Comparison of ENCODE assay signal across 12 cellular contexts in genomic region chr6:14841901-14842421, GRCh38.
DNase-seq lines count a peak whose midpoint lies in the region; ATAC-seq lines count a peak whose summit lies in the region.
"Had no signal": no experiment of that assay in that cellular context is flagged by ENCODE, and none has a peak within 500 bp of the region (broad histone marks: within the 10 kb centered on the region; RNA-seq: fewer than 3 reads in every experiment).

No MANE protein-coding gene starts in this region.

- no peaks in the 10 kb centered on the region for H3K9me3 ChIP-seq in mesenchymal stem cell (ENCODE audit: control insufficient read depth, low read length)

- no peak overlapping the region for H3K27ac ChIP-seq in mesenchymal stem cell (ENCODE audit: low read length, poor library complexity, severe bottlenecking)
- H3K27ac ChIP-seq: BLaER1 treated with 17β-estradiol and CSF1 and Interleukin-3, amounts not matched to agents 10 nM and 100 nM had no signal

- no peak overlapping the region for H3K23ac ChIP-seq in mesenchymal stem cell (ENCODE audit: low read length in 2 of 2)

- peaks cover 21% of the 10 kb centered on the region for H3K27me3 Mint-ChIP-seq in stimulated activated naive CD8-positive, alpha-beta T cell treated with anti-CD3 and anti-CD28 coated beads, Interleukin-15, Interleukin-2, amounts not matched to agents 100 ng/mL and 50 ng/mL, for 24 hours

- no peak overlapping the region for H3K4ac ChIP-seq in mesenchymal stem cell (ENCODE audit: low read depth in 1 of 2, low read length in 2 of 2)

- H4K8ac ChIP-seq in mesenchymal stem cell (ENCODE audit: low read length) = peak overlapping the region; percentile 23

- WGBS in mesenchymal stem cell = 2% methylated on average over 8 of the region's 8 CpGs

- no peak overlapping the region for H3K4me3 ChIP-seq in mesenchymal stem cell (ENCODE audit: insufficient read depth in 1 of 2, low read depth in 1 of 2, low read length in 2 of 2)
- H3K4me3 ChIP-seq: BLaER1 treated with 17β-estradiol and CSF1 and Interleukin-3, amounts not matched to agents 10 nM and 100 nM had no signal

- no peaks in the 10 kb centered on the region for H3K4me1 ChIP-seq in mesenchymal stem cell (ENCODE audit: control insufficient read depth, insufficient read depth, low read depth, low read length)

- no peaks in the 10 kb centered on the region for H3K36me3 Mint-ChIP-seq in stimulated activated naive CD8-positive, alpha-beta T cell treated with anti-CD3 and anti-CD28 coated beads, Interleukin-15, Interleukin-2, amounts not matched to agents 100 ng/mL and 50 ng/mL, for 24 hours (ENCODE audit: low read depth)

- ATAC-seq in stimulated activated naive CD8-positive, alpha-beta T cell treated with anti-CD3 and anti-CD28 coated beads, Interleukin-15, Interleukin-2, amounts not matched to agents 100 U/mL and 50 U/mL, for 24 hours = no peak

- H3K4me1 Mint-ChIP-seq in stimulated activated naive CD8-positive, alpha-beta T cell treated with anti-CD3 and anti-CD28 coated beads, Interleukin-15, Interleukin-2, amounts not matched to agents 100 ng/mL and 50 ng/mL, for 24 hours (ENCODE audit: low read depth) = peaks cover 15% of the 10 kb centered on the region

- no peak overlapping the region for H3K4me3 Mint-ChIP-seq in stimulated activated naive CD8-positive, alpha-beta T cell treated with anti-CD3 and anti-CD28 coated beads, Interleukin-15, Interleukin-2, amounts not matched to agents 100 ng/mL and 50 ng/mL, for 24 hours

- no peak overlapping the region for H2AFZ ChIP-seq in mesenchymal stem cell (ENCODE audit: low read depth, low read length)

- no peak overlapping the region for H2BK15ac ChIP-seq in mesenchymal stem cell (ENCODE audit: low read depth, poor library complexity, severe bottlenecking)

- peaks cover 0 to 11% of the 10 kb centered on the region in 2 experiments for H3K27me3 ChIP-seq in mesenchymal stem cell (ENCODE audit: control insufficient read depth in 1 of 2, insufficient read depth in 1 of 2, low read length in 2 of 2)
- H3K27me3 ChIP-seq: BLaER1 treated with 17β-estradiol and CSF1 and Interleukin-3, amounts not matched to agents 10 nM and 100 nM had no signal

- peak overlapping the region; percentile 66 for H3K9ac ChIP-seq in mesenchymal stem cell (ENCODE audit: low read length)
- H3K9ac ChIP-seq: BLaER1 treated with 17β-estradiol and CSF1 and Interleukin-3, amounts not matched to agents 10 nM and 100 nM had no signal

- H4K91ac ChIP-seq in mesenchymal stem cell (ENCODE audit: low read length) = no peak overlapping the region

- H3K18ac ChIP-seq in mesenchymal stem cell (ENCODE audit: low read depth in 1 of 2, low read length in 2 of 2) = no peak overlapping the region

- H2BK12ac ChIP-seq in mesenchymal stem cell (ENCODE audit: low read length in 2 of 2) = no peak overlapping the region

- H2BK5ac ChIP-seq in mesenchymal stem cell (ENCODE audit: low read depth, low read length, poor library complexity, severe bottlenecking) = no peak overlapping the region

- H3K79me1 ChIP-seq in mesenchymal stem cell (replicated peaks; ENCODE audit: low read length, poor library complexity, severe bottlenecking) = no peaks in the 10 kb centered on the region

- H3K9me3 Mint-ChIP-seq in stimulated activated naive CD8-positive, alpha-beta T cell treated with anti-CD3 and anti-CD28 coated beads, Interleukin-15, Interleukin-2, amounts not matched to agents 100 ng/mL and 50 ng/mL, for 24 hours = peaks cover 3% of the 10 kb centered on the region

- no peaks in the 10 kb centered on the region for H3K36me3 ChIP-seq in mesenchymal stem cell (ENCODE audit: control insufficient read depth in 1 of 2, insufficient read depth in 2 of 2, low read depth in 1 of 2, low read length in 2 of 2)
- H3K36me3 ChIP-seq: BLaER1 treated with 17β-estradiol and CSF1 and Interleukin-3, amounts not matched to agents 10 nM and 100 nM had no signal

- no peak overlapping the region for H3K14ac ChIP-seq in mesenchymal stem cell (ENCODE audit: low read length in 2 of 2)

- H3K27ac Mint-ChIP-seq in stimulated activated naive CD8-positive, alpha-beta T cell treated with anti-CD3 and anti-CD28 coated beads, Interleukin-15, Interleukin-2, amounts not matched to agents 100 ng/mL and 50 ng/mL, for 24 hours = peak overlapping the region; percentile 3

- no peak overlapping the region for H2AK5ac ChIP-seq in mesenchymal stem cell (ENCODE audit: low read length, severe bottlenecking)

- H2BK120ac ChIP-seq in mesenchymal stem cell (ENCODE audit: low read depth, low read length) = no peak overlapping the region

- no peak for DNase-seq in stimulated activated naive CD8-positive, alpha-beta T cell treated with anti-CD3 and anti-CD28 coated beads, Interleukin-15, Interleukin-2, amounts not matched to agents 100 U/mL and 50 U/mL, for 24 hours
- peak; percentile 77 for DNase-seq in astrocyte of the hippocampus (ENCODE audit: low read depth, low spot score)
- DNase-seq in mesenchymal stem cell = peak; percentile 98
- DNase-seq in NCI-H774 (lab: John Stamatoyannopoulos, UW) = no peak
- no peak for DNase-seq in dermis blood vessel endothelial cell
- no peak for DNase-seq in NCI-H510A treated with DMSO at 0.1 percent for 48 hours (lab: John Stamatoyannopoulos, UW)
- no peak for DNase-seq in activated naive CD4-positive, alpha-beta T cell (lab: John Stamatoyannopoulos, UW)
- DNase-seq: midbrain; stimulated activated CD4-positive, alpha-beta T cell treated with anti-CD3 and anti-CD28 coated beads, Interleukin-2, amount 100 ng/mL, for 48 hours; T-helper 2 cell had no signal

- no peak overlapping the region for H3K4me2 ChIP-seq in mesenchymal stem cell (ENCODE audit: low read length, poor library complexity, severe bottlenecking)

Comparison
In these comparisons a context has a peak if more than half of its experiments do, and no peak if none do; other contexts are left out.
1. DNase-seq: peak in astrocyte of the hippocampus (single experiment) and mesenchymal stem cell (single experiment); none in stimulated activated naive CD8-positive, alpha-beta T cell treated with anti-CD3 and anti-CD28 coated beads, Interleukin-15, Interleukin-2, amounts not matched to agents 100 U/mL and 50 U/mL, for 24 hours (single experiment), NCI-H774 (single experiment), dermis blood vessel endothelial cell (single experiment), NCI-H510A treated with DMSO at 0.1 percent for 48 hours (single experiment) and activated naive CD4-positive, alpha-beta T cell (0 of 4).